ENCODE assay signal across 22 cellular contexts in the genomic region with DNA sequence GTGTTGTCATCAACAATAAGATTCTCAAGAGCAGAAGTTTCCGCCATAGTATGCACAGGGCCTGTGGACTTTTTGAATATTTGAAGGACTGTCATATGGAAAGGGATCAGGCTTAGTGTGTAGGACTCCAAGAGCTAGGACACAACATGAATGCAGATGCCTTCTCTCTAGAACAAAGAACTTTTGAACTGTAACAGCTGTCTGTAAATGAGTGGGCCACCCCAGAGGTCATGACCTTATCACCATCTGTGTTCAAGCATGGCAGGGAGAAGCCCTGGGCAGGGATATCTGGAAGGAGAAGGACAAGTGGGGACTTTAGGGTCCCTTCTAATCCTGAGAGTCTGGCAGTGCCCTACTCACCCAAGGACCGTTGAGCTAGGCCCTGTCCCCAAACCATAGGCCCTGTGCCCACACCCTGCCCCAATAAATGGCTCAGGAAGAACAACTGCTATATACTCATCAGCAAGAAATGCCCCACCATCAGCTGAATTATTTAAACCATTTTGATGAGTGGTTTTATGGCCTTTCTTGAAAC.
"Had no signal": no experiment of that assay in that cellular context is flagged by ENCODE, and none has a peak within 500 bp of the region (broad histone marks: within the 10 kb centered on the region; RNA-seq: fewer than 3 reads in every experiment).

No MANE protein-coding gene starts in this region.

- DNase-seq: activated CD4-positive, alpha-beta memory T cell treated with anti-CD3 and anti-CD28 coated beads for 36 hours; activated CD4-positive, alpha-beta T cell treated with anti-CD3 and anti-CD28 coated beads, Interleukin-2, amount 10 ng/mL, durations not matched to agents 7 days and 5 days; activated CD4-positive, CD25-positive, alpha-beta regulatory T cell; activated gamma-delta T cell treated with Interleukin-2 at 50 U/mL for 16 hours; activated naive CD4-positive, alpha-beta T cell treated with anti-CD3 and anti-CD28 coated beads, Interleukin-2, amount 10 ng/mL, durations not matched to agents 7 days and 5 days; activated naive CD8-positive, alpha-beta T cell treated with anti-CD3 and anti-CD28 coated beads for 36 hours; activated T-cell treated with anti-CD3 and anti-CD28 coated beads, Interleukin-2, amount 50 U/mL, for 72 hours; caudate nucleus; KG1; NCI-H1092; NCI-H1417; NCI-H1930; NCI-H345; NCI-H510A; NCI-H526 treated with DMSO at 0.1 percent for 48 hours; NCI-H82; NK-92 treated with Interleukin-12 subunit alpha and Interleukin-12 subunit beta, amount 100 ng/mL, for 24 hours; OCI-M1; RPMI8226; SK-N-SH; T-helper 1 cell had no signal

- ATAC-seq: activated T-cell treated with anti-CD3 and anti-CD28 coated beads, Interleukin-2, amount 50 U/mL, for 72 hours; Panc1 had no signal
